ENCODE assay signal across 29 cellular contexts in genomic region chrX:70254909-70255308, GRCh38. TPM values are rescaled to one million over a fixed set of nuclear protein-coding genes. Genes with fewer than 3 reads are reported as not detected.
A peak's percentile ranks its signal among the peaks of the same experiment; 100 is the strongest.
DNase-seq lines count a peak whose midpoint lies in the region; ATAC-seq, FAIRE-seq and TF ChIP-seq lines count a peak whose summit lies in the region.
"Had no signal": no experiment of that assay in that cellular context is flagged by ENCODE, and none has a peak within 500 bp of the region (broad histone marks: within the 10 kb centered on the region; RNA-seq: fewer than 3 reads in every experiment).

No MANE protein-coding gene starts in this region.

- CTCF ChIA-PET in HepG2 (lab: Yijun Ruan, JAX; ENCODE audit: low intra/inter-chr PET ratio, low total read pairs) = no interaction called here

- peak; percentile 80 for ATAC-seq in HepG2
- no peak for ATAC-seq in right lobe of liver
- no peak for ATAC-seq in RWPE2 (ENCODE audit: low read depth)
- no peak for ATAC-seq in HG02763 (IDR thresholded peaks at IDR 0.05; ENCODE audit: unreplicated experiment)

- no peaks in the 10 kb centered on the region for H4K20me1 ChIP-seq in HepG2 (ENCODE audit: insufficient read depth, low read length)
- no peaks in the 10 kb centered on the region for H4K20me1 ChIP-seq in hepatocyte (ENCODE audit: insufficient read depth, poor library complexity, severe bottlenecking)
- H4K20me1 ChIP-seq: BLaER1 had no signal

- H3K79me2 ChIP-seq in HepG2 (ENCODE audit: insufficient read depth, low read length) = no peaks in the 10 kb centered on the region
- no peaks in the 10 kb centered on the region for H3K79me2 ChIP-seq in hepatocyte

- H3K4me3 Mint-ChIP-seq in type B pancreatic cell = no peak overlapping the region
- H3K4me3 Mint-ChIP-seq: CD4-positive, CD25-positive, alpha-beta regulatory T cell had no signal

- no peak overlapping the region for H2AFZ ChIP-seq in HepG2 (ENCODE audit: low read length)
- H2AFZ ChIP-seq in hepatocyte = no peak overlapping the region

- H3K4me2 ChIP-seq in HepG2 (ENCODE audit: low read depth, low read length) (peak overlapping the region; percentile 7; the same call in 1 of the 2 replicates), hepatocyte (no peak overlapping the region)
- H3K4me2 ChIP-seq: BLaER1 had no signal

- TF ChIP-seq POLR2A in HepG2 (IDR thresholded peaks at IDR 0.05; ENCODE audit: insufficient read depth in 1 of 2, low read depth in 2 of 2, low read length in 2 of 2) (no peak), right lobe of liver (IDR thresholded peaks at IDR 0.05) (no peak)

- no peak overlapping the region for H3K9ac ChIP-seq in HepG2 (ENCODE audit: insufficient read depth, low read depth, low read length)
- H3K9ac ChIP-seq: BLaER1 had no signal

- peak overlapping the region; percentile 12 for H3K27ac Mint-ChIP-seq in type B pancreatic cell
- H3K27ac Mint-ChIP-seq: CD4-positive, CD25-positive, alpha-beta regulatory T cell had no signal

- no peaks in the 10 kb centered on the region for H3K9me3 Mint-ChIP-seq in type B pancreatic cell

- H3K9me2 ChIP-seq in hepatocyte (replicated peaks; ENCODE audit: insufficient read depth) = no peaks in the 10 kb centered on the region

- H3K4me3 ChIP-seq in HepG2 (replicated peaks in 1 of 3; ENCODE audit: insufficient read depth in 1 of 3, low read depth in 2 of 3, low read length in 3 of 3) (no peak overlapping the region), right lobe of liver (no peak overlapping the region), RWPE2 (ENCODE audit: severe bottlenecking) (no peak overlapping the region), hepatocyte (no peak overlapping the region)
- H3K4me3 ChIP-seq: BLaER1 had no signal

- no peaks in the 10 kb centered on the region for H3K27me3 Mint-ChIP-seq in type B pancreatic cell
- H3K27me3 Mint-ChIP-seq: CD4-positive, CD25-positive, alpha-beta regulatory T cell had no signal

- WGBS in HepG2 (ENCODE audit: low lambda C conversion rate) = 0% methylated on average over 2 of the region's 3 CpGs
- 79% methylated on average over 2 of the region's 3 CpGs for WGBS in right lobe of liver (ENCODE audit: insufficient coverage, low coverage, low lambda C conversion rate, missing lambda C conversion rate)
- WGBS in hepatocyte (ENCODE audit: low lambda C conversion rate, missing lambda C conversion rate) = 63% methylated on average over 3 of the region's 3 CpGs

- intact Hi-C loops in HepG2 (cut with micrococcal nuclease; ENCODE audit: unreplicated experiment) (no loop called here), right lobe of liver (cut with DNase I) (no loop called here)

- in situ Hi-C loops in HepG2 (cut with HindIII; ENCODE audit: extremely low pct_ligation_motif_present, low pct_unique_long_range_greater_than_20kb) = no loop called here

- H3K4me1 Mint-ChIP-seq in type B pancreatic cell (ENCODE audit: unreplicated experiment) = no peaks in the 10 kb centered on the region
- H3K4me1 Mint-ChIP-seq: CD4-positive, CD25-positive, alpha-beta regulatory T cell had no signal

- TF ChIP-seq RAD21 in HepG2 (CRISPR knock-in tag; IDR thresholded peaks at IDR 0.05) = no peak

- peak; percentile 75 for DNase-seq in HepG2 (ENCODE audit: low spot score)
- DNase-seq in right lobe of liver = no peak
- DNase-seq in RWPE2 (ENCODE audit: low spot score) = no peak
- DNase-seq in hepatocyte (ENCODE audit: low spot score) = peak; percentile 41
- no peak for DNase-seq in type B pancreatic cell (ENCODE audit: extremely low spot score, unreplicated experiment)
- DNase-seq in activated CD4-positive, CD25-positive, alpha-beta regulatory T cell treated with anti-CD3 and anti-CD28 coated beads, Interleukin-2, amount 50 U/mL, for 72 hours = no peak
- DNase-seq in NCI-H748 (lab: John Stamatoyannopoulos, UW; ENCODE audit: unreplicated experiment) = no peak
- DNase-seq: CD4-positive, CD25-positive, alpha-beta regulatory T cell; COR-L47; DMS 273 treated with DMSO at 0.1 percent for 48 hours; DND-41; H7; Karpas-422; NCI-H1092; NCI-H1417 treated with DMSO at 0.1 percent for 48 hours; NCI-H1694 treated with DMSO at 0.1 percent for 48 hours; NCI-H2081; NCI-H226; NCI-H510A; NCI-H69; SHP77; T-helper 1 cell had no signal

- BruUV-seq in HepG2 (replicated peaks; lab: Mats Ljungman, UMichigan) = no TSS peak

- POLR2A ChIA-PET in HepG2 (lab: Yijun Ruan, JAX) = no interaction called here

- TF ChIP-seq EP300 in HepG2 (IDR thresholded peaks at IDR 0.05; ENCODE audit: low read depth in 2 of 2, low read length in 2 of 2) (peak in 1 of 2 experiments; percentile 74; a peak in 2 of 4 replicates), HepG2 (CRISPR knock-in tag; IDR thresholded peaks at IDR 0.05; ENCODE audit: borderline replicate concordance) (no peak)

- H3K4me1 ChIP-seq in HepG2 (ENCODE audit: insufficient read depth, low read length) = peaks cover 21% of the 10 kb centered on the region
- no peaks in the 10 kb centered on the region for H3K4me1 ChIP-seq in right lobe of liver
- peaks cover 29% of the 10 kb centered on the region for H3K4me1 ChIP-seq in RWPE2 (ENCODE audit: insufficient read depth, poor library complexity, severe bottlenecking)
- H3K4me1 ChIP-seq in hepatocyte (ENCODE audit: insufficient read depth) = peaks cover 12% of the 10 kb centered on the region
- H3K4me1 ChIP-seq: BLaER1 had no signal

- peak; percentile 42 for FAIRE-seq in HepG2 (lab: Jason Lieb, UNC)
- FAIRE-seq: GM19239 had no signal

- H3K27me3 ChIP-seq in HepG2 (ENCODE audit: control insufficient read depth in 1 of 2, insufficient read depth in 2 of 2, low read length in 2 of 2) (no peaks in the 10 kb centered on the region), right lobe of liver (no peaks in the 10 kb centered on the region), RWPE2 (ENCODE audit: insufficient read depth, poor library complexity, severe bottlenecking) (no peaks in the 10 kb centered on the region), hepatocyte (no peaks in the 10 kb centered on the region)

- no peak overlapping the region for H3K27ac ChIP-seq in HepG2 (ENCODE audit: extremely low read length, insufficient read depth, low read length)
- no peak overlapping the region for H3K27ac ChIP-seq in right lobe of liver
- peak overlapping the region; percentile 88 for H3K27ac ChIP-seq in RWPE2 (ENCODE audit: poor library complexity, severe bottlenecking)
- peak overlapping the region; percentile 90 for H3K27ac ChIP-seq in hepatocyte
- H3K27ac ChIP-seq: BLaER1, HL-60 had no signal

- H3K36me3 Mint-ChIP-seq in type B pancreatic cell = no peaks in the 10 kb centered on the region
- H3K36me3 Mint-ChIP-seq: CD4-positive, CD25-positive, alpha-beta regulatory T cell had no signal

- no peak for TF ChIP-seq CTCF in HepG2 (CRISPR knock-in tag; IDR thresholded peaks at IDR 0.05)
- TF ChIP-seq CTCF in right lobe of liver (IDR thresholded peaks at IDR 0.05) = no peak
- TF ChIP-seq CTCF in RWPE2 (IDR thresholded peaks at IDR 0.05; ENCODE audit: poor library complexity, severe bottlenecking) = no peak
- no peak for TF ChIP-seq CTCF in hepatocyte (IDR thresholded peaks at IDR 0.05; ENCODE audit: poor library complexity)
- TF ChIP-seq CTCF in type B pancreatic cell (conservative IDR thresholded peaks at IDR 0.05) = no peak

- no peaks in the 10 kb centered on the region for H3K9me3 ChIP-seq in HepG2 (ENCODE audit: low read length)
- no peaks in the 10 kb centered on the region for H3K9me3 ChIP-seq in right lobe of liver
- H3K9me3 ChIP-seq in RWPE2 (ENCODE audit: severe bottlenecking) = no peaks in the 10 kb centered on the region
- no peaks in the 10 kb centered on the region for H3K9me3 ChIP-seq in hepatocyte (ENCODE audit: low read depth)
- H3K9me3 ChIP-seq: BLaER1 had no signal

- H3K36me3 ChIP-seq in HepG2 (replicated peaks in 1 of 2; ENCODE audit: control insufficient read depth in 1 of 2, insufficient read depth in 2 of 2, low read length in 2 of 2) (no peaks in the 10 kb centered on the region), right lobe of liver (no peaks in the 10 kb centered on the region), RWPE2 (ENCODE audit: low read depth) (no peaks in the 10 kb centered on the region), hepatocyte (replicated peaks; ENCODE audit: insufficient read depth, low read depth) (no peaks in the 10 kb centered on the region)
- H3K36me3 ChIP-seq: BLaER1 had no signal

RNA-seq across cellular contexts. Expression of gene P2RY4, which starts 5.1 kb away (rescaled TPM):
- 0.07 TPM in 1 of 2 replicates, not detected in the other for total RNA-seq in HepG2 (2016; rRNA removed; fragmentation: Illumina TruSeq; extraction: Trizol)
- total RNA-seq in HepG2 (2016; cell fraction: cytosol; rRNA removed; fragmentation: Illumina TruSeq; extraction: Trizol; ENCODE audit: low read depth) = not detected in 2 replicates
- total RNA-seq in HepG2 (2016; cell fraction: insoluble cytoplasmic fraction; rRNA removed; fragmentation: Illumina TruSeq; extraction: Trizol) = not detected in 2 replicates
- not detected in 2 replicates for total RNA-seq in HepG2 (2016; cell fraction: membrane; rRNA removed; fragmentation: Illumina TruSeq; extraction: Trizol)
- 0.25 TPM in 1 of 2 replicates, not detected in the other for total RNA-seq in HepG2 (2016; cell fraction: nucleus; rRNA removed; fragmentation: Illumina TruSeq; extraction: Trizol)
- polyA plus RNA-seq in HepG2 (2011; rRNA removed) = 0.49 and 0.67 TPM in 2 replicates
- 0.25 and 0.27 TPM in 2 replicates for polyA plus RNA-seq in HepG2 (2011; cell fraction: cytosol; rRNA removed)
- polyA plus RNA-seq in HepG2 (2011; cell fraction: nucleus; rRNA removed) = 1.9 TPM in 2 replicates
- 0.13 and 0.16 TPM in 2 replicates for polyA plus RNA-seq in HepG2 (2012)
- not detected in 2 replicates for polyA plus RNA-seq in HepG2 (2016; cell fraction: cytosol; fragmentation: Illumina TruSeq; extraction: Trizol; ENCODE audit: low read depth)
- not detected in 2 replicates for polyA plus RNA-seq in HepG2 (2016; cell fraction: insoluble cytoplasmic fraction; fragmentation: Illumina TruSeq; extraction: Trizol; ENCODE audit: low read depth)
- polyA plus RNA-seq in HepG2 (2016; cell fraction: membrane; fragmentation: Illumina TruSeq; extraction: Trizol; ENCODE audit: low read depth) = not detected in 2 replicates
- polyA plus RNA-seq in HepG2 (2016; cell fraction: nucleus; fragmentation: Illumina TruSeq; extraction: Trizol; ENCODE audit: insufficient read depth, low read depth) = not detected in 2 replicates
- polyA minus RNA-seq in HepG2 (2011; rRNA and poly(A)+ RNA removed; ENCODE audit: low replicate concordance) = 0.56 and 1.3 TPM in 2 replicates
- polyA minus RNA-seq in HepG2 (2011; cell fraction: cytosol; rRNA and poly(A)+ RNA removed) = 0.35 and 0.40 TPM in 2 replicates
- 0.62 and 1.3 TPM in 2 replicates for polyA minus RNA-seq in HepG2 (2011; cell fraction: nucleus; rRNA and poly(A)+ RNA removed)
- 1 to 10 TPM in 1 of 6 experiments, under 1 TPM in 5; 0.18 to 1.4 (median 0.26) TPM for total RNA-seq in right lobe of liver
- 0.87 and 3.3 TPM in 2 replicates for total RNA-seq in hepatocyte
- 2.0 TPM in 2 replicates for polyA plus RNA-seq in hepatocyte
- not detected in 2 replicates for total RNA-seq in type B pancreatic cell (ENCODE audit: low replicate concordance)
- total RNA-seq: A172, H7, SK-MEL-5 had no signal
- polyA plus RNA-seq: CD4-positive, CD25-positive, alpha-beta regulatory T cell had no signal

RNA-seq across cellular contexts. Expression of gene ARR3, which starts 13.2 kb away (rescaled TPM):
- total RNA-seq in HepG2 (2016; rRNA removed; fragmentation: Illumina TruSeq; extraction: Trizol) = not detected in 2 replicates
- not detected in 2 replicates for total RNA-seq in HepG2 (2016; cell fraction: cytosol; rRNA removed; fragmentation: Illumina TruSeq; extraction: Trizol; ENCODE audit: low read depth)
- not detected in 2 replicates for total RNA-seq in HepG2 (2016; cell fraction: insoluble cytoplasmic fraction; rRNA removed; fragmentation: Illumina TruSeq; extraction: Trizol)
- total RNA-seq in HepG2 (2016; cell fraction: membrane; rRNA removed; fragmentation: Illumina TruSeq; extraction: Trizol) = not detected in 2 replicates
- not detected in 2 replicates for total RNA-seq in HepG2 (2016; cell fraction: nucleus; rRNA removed; fragmentation: Illumina TruSeq; extraction: Trizol)
- polyA plus RNA-seq in HepG2 (2011; rRNA removed) = not detected in 2 replicates
- polyA plus RNA-seq in HepG2 (2011; cell fraction: cytosol; rRNA removed) = not detected in 2 replicates
- polyA plus RNA-seq in HepG2 (2011; cell fraction: nucleus; rRNA removed) = not detected in 2 replicates
- 0.35 TPM in 1 of 2 replicates, not detected in the other for polyA plus RNA-seq in HepG2 (2012)
- polyA plus RNA-seq in HepG2 (2016; cell fraction: cytosol; fragmentation: Illumina TruSeq; extraction: Trizol; ENCODE audit: low read depth) = not detected in 2 replicates
- not detected in 2 replicates for polyA plus RNA-seq in HepG2 (2016; cell fraction: insoluble cytoplasmic fraction; fragmentation: Illumina TruSeq; extraction: Trizol; ENCODE audit: low read depth)
- not detected in 2 replicates for polyA plus RNA-seq in HepG2 (2016; cell fraction: membrane; fragmentation: Illumina TruSeq; extraction: Trizol; ENCODE audit: low read depth)
- not detected in 2 replicates for polyA plus RNA-seq in HepG2 (2016; cell fraction: nucleus; fragmentation: Illumina TruSeq; extraction: Trizol; ENCODE audit: insufficient read depth, low read depth)
- polyA minus RNA-seq in HepG2 (2011; rRNA and poly(A)+ RNA removed; ENCODE audit: low replicate concordance) = not detected in 2 replicates
- polyA minus RNA-seq in HepG2 (2011; cell fraction: cytosol; rRNA and poly(A)+ RNA removed) = not detected in 2 replicates
- polyA minus RNA-seq in HepG2 (2011; cell fraction: nucleus; rRNA and poly(A)+ RNA removed) = not detected in 2 replicates
- not detected for total RNA-seq in right lobe of liver
- not detected in 2 replicates for total RNA-seq in hepatocyte
- not detected in 2 replicates for polyA plus RNA-seq in hepatocyte
- not detected in 2 replicates for total RNA-seq in type B pancreatic cell (ENCODE audit: low replicate concordance)
- total RNA-seq: A172; CD4-positive, CD25-positive, alpha-beta regulatory T cell; H7; RPMI7951; SK-MEL-5 had no signal
- polyA plus RNA-seq: CD4-positive, CD25-positive, alpha-beta regulatory T cell had no signal

RNA-seq across cellular contexts. Expression of gene AWAT1, which starts 20.5 kb away (rescaled TPM):
- total RNA-seq in HepG2 (2016; rRNA removed; fragmentation: Illumina TruSeq; extraction: Trizol) = not detected in 2 replicates
- total RNA-seq in HepG2 (2016; cell fraction: cytosol; rRNA removed; fragmentation: Illumina TruSeq; extraction: Trizol; ENCODE audit: low read depth) = not detected in 2 replicates
- not detected in 2 replicates for total RNA-seq in HepG2 (2016; cell fraction: insoluble cytoplasmic fraction; rRNA removed; fragmentation: Illumina TruSeq; extraction: Trizol)
- total RNA-seq in HepG2 (2016; cell fraction: membrane; rRNA removed; fragmentation: Illumina TruSeq; extraction: Trizol) = not detected in 2 replicates
- not detected in 2 replicates for total RNA-seq in HepG2 (2016; cell fraction: nucleus; rRNA removed; fragmentation: Illumina TruSeq; extraction: Trizol)
- polyA plus RNA-seq in HepG2 (2011; rRNA removed) = not detected in 2 replicates
- not detected in 2 replicates for polyA plus RNA-seq in HepG2 (2011; cell fraction: cytosol; rRNA removed)
- polyA plus RNA-seq in HepG2 (2011; cell fraction: nucleus; rRNA removed) = not detected in 2 replicates
- not detected in 2 replicates for polyA plus RNA-seq in HepG2 (2012)
- not detected in 2 replicates for polyA plus RNA-seq in HepG2 (2016; cell fraction: cytosol; fragmentation: Illumina TruSeq; extraction: Trizol; ENCODE audit: low read depth)
- polyA plus RNA-seq in HepG2 (2016; cell fraction: insoluble cytoplasmic fraction; fragmentation: Illumina TruSeq; extraction: Trizol; ENCODE audit: low read depth) = not detected in 2 replicates
- polyA plus RNA-seq in HepG2 (2016; cell fraction: membrane; fragmentation: Illumina TruSeq; extraction: Trizol; ENCODE audit: low read depth) = not detected in 2 replicates
- polyA plus RNA-seq in HepG2 (2016; cell fraction: nucleus; fragmentation: Illumina TruSeq; extraction: Trizol; ENCODE audit: insufficient read depth, low read depth) = not detected in 2 replicates
- polyA minus RNA-seq in HepG2 (2011; rRNA and poly(A)+ RNA removed; ENCODE audit: low replicate concordance) = not detected in 2 replicates
- polyA minus RNA-seq in HepG2 (2011; cell fraction: cytosol; rRNA and poly(A)+ RNA removed) = not detected in 2 replicates
- polyA minus RNA-seq in HepG2 (2011; cell fraction: nucleus; rRNA and poly(A)+ RNA removed) = not detected in 2 replicates
- total RNA-seq in right lobe of liver = not detected
- total RNA-seq in hepatocyte = not detected in 2 replicates
- not detected in 2 replicates for polyA plus RNA-seq in hepatocyte
- total RNA-seq in type B pancreatic cell (ENCODE audit: low replicate concordance) = not detected in 2 replicates
- total RNA-seq: A172; CD4-positive, CD25-positive, alpha-beta regulatory T cell; H7; RPMI7951; SK-MEL-5 had no signal
- polyA plus RNA-seq: CD4-positive, CD25-positive, alpha-beta regulatory T cell had no signal

RNA-seq across cellular contexts. Expression of gene RAB41, which starts 27.1 kb away (rescaled TPM):
- total RNA-seq in HepG2 (2016; rRNA removed; fragmentation: Illumina TruSeq; extraction: Trizol) (not detected in 2 replicates), right lobe of liver (not detected), hepatocyte (not detected in 2 replicates), type B pancreatic cell (ENCODE audit: low replicate concordance) (not detected in 2 replicates)
- not detected in 2 replicates for total RNA-seq in HepG2 (2016; cell fraction: cytosol; rRNA removed; fragmentation: Illumina TruSeq; extraction: Trizol; ENCODE audit: low read depth)
- not detected in 2 replicates for total RNA-seq in HepG2 (2016; cell fraction: insoluble cytoplasmic fraction; rRNA removed; fragmentation: Illumina TruSeq; extraction: Trizol)
- not detected in 2 replicates for total RNA-seq in HepG2 (2016; cell fraction: membrane; rRNA removed; fragmentation: Illumina TruSeq; extraction: Trizol)
- not detected in 2 replicates for total RNA-seq in HepG2 (2016; cell fraction: nucleus; rRNA removed; fragmentation: Illumina TruSeq; extraction: Trizol)
- polyA plus RNA-seq in HepG2 (2011; rRNA removed) (not detected in 2 replicates), hepatocyte (not detected in 2 replicates)
- not detected in 2 replicates for polyA plus RNA-seq in HepG2 (2011; cell fraction: cytosol; rRNA removed)
- polyA plus RNA-seq in HepG2 (2011; cell fraction: nucleus; rRNA removed) = not detected in 2 replicates
- polyA plus RNA-seq in HepG2 (2012) = not detected in 2 replicates
- polyA plus RNA-seq in HepG2 (2016; cell fraction: cytosol; fragmentation: Illumina TruSeq; extraction: Trizol; ENCODE audit: low read depth) = not detected in 2 replicates
- not detected in 2 replicates for polyA plus RNA-seq in HepG2 (2016; cell fraction: insoluble cytoplasmic fraction; fragmentation: Illumina TruSeq; extraction: Trizol; ENCODE audit: low read depth)
- polyA plus RNA-seq in HepG2 (2016; cell fraction: membrane; fragmentation: Illumina TruSeq; extraction: Trizol; ENCODE audit: low read depth) = not detected in 2 replicates
- not detected in 2 replicates for polyA plus RNA-seq in HepG2 (2016; cell fraction: nucleus; fragmentation: Illumina TruSeq; extraction: Trizol; ENCODE audit: insufficient read depth, low read depth)
- polyA minus RNA-seq in HepG2 (2011; rRNA and poly(A)+ RNA removed; ENCODE audit: low replicate concordance) = not detected in 2 replicates
- not detected in 2 replicates for polyA minus RNA-seq in HepG2 (2011; cell fraction: cytosol; rRNA and poly(A)+ RNA removed)
- not detected in 2 replicates for polyA minus RNA-seq in HepG2 (2011; cell fraction: nucleus; rRNA and poly(A)+ RNA removed)
- total RNA-seq: A172; CD4-positive, CD25-positive, alpha-beta regulatory T cell; H7; RPMI7951; SK-MEL-5 had no signal

RNA-seq across cellular contexts. Expression of gene PDZD11, which starts 34.8 kb away (rescaled TPM):
- total RNA-seq in HepG2 (2016; rRNA removed; fragmentation: Illumina TruSeq; extraction: Trizol) (29.1 and 42.0 TPM in 2 replicates), right lobe of liver (10 to 100 TPM; 12.5 to 20.9 (median 16.1) TPM), hepatocyte (37.6 and 38.8 TPM in 2 replicates), type B pancreatic cell (ENCODE audit: low replicate concordance) (41.5 and 44.0 TPM in 2 replicates)
- total RNA-seq in HepG2 (2016; cell fraction: cytosol; rRNA removed; fragmentation: Illumina TruSeq; extraction: Trizol; ENCODE audit: low read depth) = 16.3 and 17.6 TPM in 2 replicates
- 31.0 and 43.0 TPM in 2 replicates for total RNA-seq in HepG2 (2016; cell fraction: insoluble cytoplasmic fraction; rRNA removed; fragmentation: Illumina TruSeq; extraction: Trizol)
- 25.4 and 26.3 TPM in 2 replicates for total RNA-seq in HepG2 (2016; cell fraction: membrane; rRNA removed; fragmentation: Illumina TruSeq; extraction: Trizol)
- 14.4 and 15.8 TPM in 2 replicates for total RNA-seq in HepG2 (2016; cell fraction: nucleus; rRNA removed; fragmentation: Illumina TruSeq; extraction: Trizol)
- polyA plus RNA-seq in HepG2 (2011; rRNA removed) (42.9 and 47.0 TPM in 2 replicates), hepatocyte (52.5 and 57.6 TPM in 2 replicates)
- polyA plus RNA-seq in HepG2 (2011; cell fraction: cytosol; rRNA removed) = 35.7 and 40.1 TPM in 2 replicates
- polyA plus RNA-seq in HepG2 (2011; cell fraction: nucleus; rRNA removed) = 34.9 and 37.9 TPM in 2 replicates
- polyA plus RNA-seq in HepG2 (2012) = 22.3 and 28.3 TPM in 2 replicates
- polyA plus RNA-seq in HepG2 (2016; cell fraction: cytosol; fragmentation: Illumina TruSeq; extraction: Trizol; ENCODE audit: low read depth) = 24.3 and 25.4 TPM in 2 replicates
- polyA plus RNA-seq in HepG2 (2016; cell fraction: insoluble cytoplasmic fraction; fragmentation: Illumina TruSeq; extraction: Trizol; ENCODE audit: low read depth) = 58.4 and 62.2 TPM in 2 replicates
- polyA plus RNA-seq in HepG2 (2016; cell fraction: membrane; fragmentation: Illumina TruSeq; extraction: Trizol; ENCODE audit: low read depth) = 31.5 and 32.3 TPM in 2 replicates
- polyA plus RNA-seq in HepG2 (2016; cell fraction: nucleus; fragmentation: Illumina TruSeq; extraction: Trizol; ENCODE audit: insufficient read depth, low read depth) = 30.3 and 34.7 TPM in 2 replicates
- 40.3 and 181 TPM in 2 replicates for polyA minus RNA-seq in HepG2 (2011; rRNA and poly(A)+ RNA removed; ENCODE audit: low replicate concordance)
- polyA minus RNA-seq in HepG2 (2011; cell fraction: cytosol; rRNA and poly(A)+ RNA removed) = 13.1 and 17.2 TPM in 2 replicates
- 11.6 and 14.9 TPM in 2 replicates for polyA minus RNA-seq in HepG2 (2011; cell fraction: nucleus; rRNA and poly(A)+ RNA removed)

Comparison
In these comparisons a context has a peak if more than half of its experiments do, and no peak if none do; other contexts are left out.
1. DNase-seq: peak in HepG2 (single experiment) and hepatocyte (single experiment); none in right lobe of liver (0 of 3), RWPE2 (single experiment), type B pancreatic cell (single experiment), activated CD4-positive, CD25-positive, alpha-beta regulatory T cell treated with anti-CD3 and anti-CD28 coated beads, Interleukin-2, amount 50 U/mL, for 72 hours (single experiment) and NCI-H748 (single experiment).
2. H3K27ac ChIP-seq: peak in RWPE2 (single experiment) and hepatocyte (single experiment); none in HepG2 (single experiment) and right lobe of liver (0 of 3).